ENCODE assay signal across 1 cellular context in the genomic region with DNA sequence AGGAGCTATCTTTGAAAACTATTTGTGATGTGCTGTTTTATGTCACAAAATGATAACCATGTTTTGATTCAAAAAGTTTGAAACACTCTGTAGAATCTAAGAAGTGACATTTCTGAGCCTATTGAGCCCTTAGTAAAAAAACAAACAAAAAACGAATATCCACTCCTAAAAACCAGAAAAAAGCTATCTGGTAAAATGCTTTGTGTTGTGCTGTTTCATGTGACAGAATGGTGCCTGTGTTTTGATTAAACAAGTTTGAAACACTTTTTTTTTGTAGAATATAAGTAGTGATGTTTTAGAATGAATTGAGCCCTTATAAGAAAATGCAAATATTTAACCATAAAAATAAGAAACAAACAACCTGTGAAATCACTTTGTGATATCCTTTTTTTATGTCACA.
A peak's percentile ranks its signal among the peaks of the same experiment; 100 is the strongest.
TF ChIP-seq lines count a peak whose summit lies in the region.

No MANE protein-coding gene starts in this region.

TF ChIP-seq in K562, 482 proteins besides CTCF, POLR2A, EP300 and RAD21 (continued from another document):
- TF ChIP-seq, protein P1, sequence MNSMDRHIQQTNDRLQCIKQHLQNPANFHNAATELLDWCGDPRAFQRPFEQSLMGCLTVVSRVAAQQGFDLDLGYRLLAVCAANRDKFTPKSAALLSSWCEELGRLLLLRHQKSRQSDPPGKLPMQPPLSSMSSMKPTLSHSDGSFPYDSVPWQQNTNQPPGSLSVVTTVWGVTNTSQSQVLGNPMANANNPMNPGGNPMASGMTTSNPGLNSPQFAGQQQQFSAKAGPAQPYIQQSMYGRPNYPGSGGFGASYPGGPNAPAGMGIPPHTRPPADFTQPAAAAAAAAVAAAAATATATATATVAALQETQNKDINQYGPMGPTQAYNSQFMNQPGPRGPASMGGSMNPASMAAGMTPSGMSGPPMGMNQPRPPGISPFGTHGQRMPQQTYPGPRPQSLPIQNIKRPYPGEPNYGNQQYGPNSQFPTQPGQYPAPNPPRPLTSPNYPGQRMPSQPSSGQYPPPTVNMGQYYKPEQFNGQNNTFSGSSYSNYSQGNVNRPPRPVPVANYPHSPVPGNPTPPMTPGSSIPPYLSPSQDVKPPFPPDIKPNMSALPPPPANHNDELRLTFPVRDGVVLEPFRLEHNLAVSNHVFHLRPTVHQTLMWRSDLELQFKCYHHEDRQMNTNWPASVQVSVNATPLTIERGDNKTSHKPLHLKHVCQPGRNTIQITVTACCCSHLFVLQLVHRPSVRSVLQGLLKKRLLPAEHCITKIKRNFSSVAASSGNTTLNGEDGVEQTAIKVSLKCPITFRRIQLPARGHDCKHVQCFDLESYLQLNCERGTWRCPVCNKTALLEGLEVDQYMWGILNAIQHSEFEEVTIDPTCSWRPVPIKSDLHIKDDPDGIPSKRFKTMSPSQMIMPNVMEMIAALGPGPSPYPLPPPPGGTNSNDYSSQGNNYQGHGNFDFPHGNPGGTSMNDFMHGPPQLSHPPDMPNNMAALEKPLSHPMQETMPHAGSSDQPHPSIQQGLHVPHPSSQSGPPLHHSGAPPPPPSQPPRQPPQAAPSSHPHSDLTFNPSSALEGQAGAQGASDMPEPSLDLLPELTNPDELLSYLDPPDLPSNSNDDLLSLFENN (IDR thresholded peaks at IDR 0.05; ENCODE audit: low read depth in 2 of 2, low read length in 2 of 2), result no peak
- TF ChIP-seq HDAC2 (IDR thresholded peaks at IDR 0.05) (no peak), MEIS2 (IDR thresholded peaks at IDR 0.05; ENCODE audit: partially characterized antibody) (no peak), KDM5B (IDR thresholded peaks at IDR 0.05; ENCODE audit: insufficient replicate concordance, low read depth, low read length) (no peak), HEY1 (CRISPR knock-in tag; IDR thresholded peaks at IDR 0.05; ENCODE audit: borderline replicate concordance) (no peak), NCOR1 (IDR thresholded peaks at IDR 0.05) (no peak), ARHGAP35 (IDR thresholded peaks at IDR 0.05; ENCODE audit: partially characterized antibody) (no peak), FOXA3 (CRISPR knock-in tag; conservative IDR thresholded peaks at IDR 0.05 in 1 of 2, IDR thresholded peaks at IDR 0.05 in 1 of 2) (no peak), NONO (IDR thresholded peaks at IDR 0.05; ENCODE audit: low read depth in 2 of 2, low read length in 1 of 2) (no peak), SUPT5H (IDR thresholded peaks at IDR 0.05) (no peak), SRSF9 (IDR thresholded peaks at IDR 0.05; ENCODE audit: borderline replicate concordance, low read depth, low read length) (no peak), EHMT2 (IDR thresholded peaks at IDR 0.05) (no peak), PHF20 (IDR thresholded peaks at IDR 0.05; ENCODE audit: partially characterized antibody) (no peak), ZNF436 (CRISPR knock-in tag; IDR thresholded peaks at IDR 0.05) (no peak), STAG1 (CRISPR knock-in tag; IDR thresholded peaks at IDR 0.05; ENCODE audit: borderline replicate concordance) (no peak), SRF (CRISPR knock-in tag; IDR thresholded peaks at IDR 0.05) (0 out of 4 replicates have a peak, but pooled peaks of 1 of the 2 experiments have one; percentile 25), NFIX (CRISPR knock-in tag; IDR thresholded peaks at IDR 0.05; ENCODE audit: low read depth) (no peak), THRAP3 (IDR thresholded peaks at IDR 0.05; ENCODE audit: borderline replicate concordance) (no peak), XRCC3 (IDR thresholded peaks at IDR 0.05) (peak; percentile 36; the same call in 1 of the 2 replicates)
- TF ChIP-seq, protein P2, sequence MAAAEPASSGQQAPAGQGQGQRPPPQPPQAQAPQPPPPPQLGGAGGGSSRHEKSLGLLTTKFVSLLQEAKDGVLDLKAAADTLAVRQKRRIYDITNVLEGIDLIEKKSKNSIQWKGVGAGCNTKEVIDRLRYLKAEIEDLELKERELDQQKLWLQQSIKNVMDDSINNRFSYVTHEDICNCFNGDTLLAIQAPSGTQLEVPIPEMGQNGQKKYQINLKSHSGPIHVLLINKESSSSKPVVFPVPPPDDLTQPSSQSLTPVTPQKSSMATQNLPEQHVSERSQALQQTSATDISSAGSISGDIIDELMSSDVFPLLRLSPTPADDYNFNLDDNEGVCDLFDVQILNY (CRISPR knock-in tag; IDR thresholded peaks at IDR 0.05), result no peak
- TF ChIP-seq, protein P3, sequence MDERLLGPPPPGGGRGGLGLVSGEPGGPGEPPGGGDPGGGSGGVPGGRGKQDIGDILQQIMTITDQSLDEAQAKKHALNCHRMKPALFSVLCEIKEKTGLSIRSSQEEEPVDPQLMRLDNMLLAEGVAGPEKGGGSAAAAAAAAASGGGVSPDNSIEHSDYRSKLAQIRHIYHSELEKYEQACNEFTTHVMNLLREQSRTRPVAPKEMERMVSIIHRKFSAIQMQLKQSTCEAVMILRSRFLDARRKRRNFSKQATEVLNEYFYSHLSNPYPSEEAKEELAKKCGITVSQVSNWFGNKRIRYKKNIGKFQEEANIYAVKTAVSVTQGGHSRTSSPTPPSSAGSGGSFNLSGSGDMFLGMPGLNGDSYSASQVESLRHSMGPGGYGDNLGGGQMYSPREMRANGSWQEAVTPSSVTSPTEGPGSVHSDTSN (CRISPR knock-in tag; IDR thresholded peaks at IDR 0.05; ENCODE audit: low read depth), result no peak
- TF ChIP-seq, protein P3 (tag; conservative IDR thresholded peaks at IDR 0.05; ENCODE audit: low read depth), result no peak
- TF ChIP-seq, protein P4, sequence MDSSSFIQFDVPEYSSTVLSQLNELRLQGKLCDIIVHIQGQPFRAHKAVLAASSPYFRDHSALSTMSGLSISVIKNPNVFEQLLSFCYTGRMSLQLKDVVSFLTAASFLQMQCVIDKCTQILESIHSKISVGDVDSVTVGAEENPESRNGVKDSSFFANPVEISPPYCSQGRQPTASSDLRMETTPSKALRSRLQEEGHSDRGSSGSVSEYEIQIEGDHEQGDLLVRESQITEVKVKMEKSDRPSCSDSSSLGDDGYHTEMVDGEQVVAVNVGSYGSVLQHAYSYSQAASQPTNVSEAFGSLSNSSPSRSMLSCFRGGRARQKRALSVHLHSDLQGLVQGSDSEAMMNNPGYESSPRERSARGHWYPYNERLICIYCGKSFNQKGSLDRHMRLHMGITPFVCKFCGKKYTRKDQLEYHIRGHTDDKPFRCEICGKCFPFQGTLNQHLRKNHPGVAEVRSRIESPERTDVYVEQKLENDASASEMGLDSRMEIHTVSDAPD (CRISPR knock-in tag; IDR thresholded peaks at IDR 0.05), result peak; percentile 14; the same call in 1 of the 2 replicates
TF ChIP-seq in K562: peak in this region for 7.
